1 cellular context compared by ENCODE assay signal in the genomic region with DNA sequence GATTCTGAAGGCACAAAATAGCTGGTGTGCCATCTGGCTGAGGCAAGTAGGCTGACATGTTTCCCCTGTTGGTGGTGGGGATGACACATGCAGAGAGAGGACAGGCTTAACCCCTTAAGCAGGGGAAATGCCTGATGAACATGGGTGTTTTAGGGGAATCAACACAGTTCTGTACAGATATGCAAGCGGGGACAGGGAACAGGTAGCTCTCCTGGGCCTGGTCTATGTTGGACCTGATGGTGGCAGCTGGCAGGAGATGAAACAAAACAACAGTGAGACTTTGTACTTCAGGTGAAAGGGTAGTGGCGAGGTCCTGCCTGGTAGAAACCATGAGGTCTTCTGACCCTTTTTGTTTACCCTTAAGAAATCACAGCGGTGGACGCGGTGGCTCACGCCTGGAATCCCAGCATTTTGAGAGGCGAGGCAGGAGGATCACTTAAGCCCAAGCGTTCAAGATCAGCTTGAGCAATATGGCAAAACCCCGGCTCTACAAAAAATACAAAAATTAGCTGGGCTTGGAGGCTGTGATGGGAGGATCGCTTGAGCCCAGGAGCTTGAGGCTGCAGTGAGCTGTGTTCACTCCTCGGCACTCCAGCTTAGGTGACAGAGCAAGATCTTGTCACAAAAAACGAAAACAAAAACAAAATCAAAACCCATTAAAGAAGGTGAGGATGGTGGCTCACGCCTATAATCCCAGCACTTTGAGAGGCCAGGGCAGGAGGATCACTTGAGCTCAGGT.
TF ChIP-seq lines count a peak whose summit lies in the region.

No MANE protein-coding gene starts in this region.

TF ChIP-seq in HepG2, 621 proteins besides CTCF, POLR2A, EP300 and RAD21 (continued from another document and continues in another):
- TF ChIP-seq, protein P1, sequence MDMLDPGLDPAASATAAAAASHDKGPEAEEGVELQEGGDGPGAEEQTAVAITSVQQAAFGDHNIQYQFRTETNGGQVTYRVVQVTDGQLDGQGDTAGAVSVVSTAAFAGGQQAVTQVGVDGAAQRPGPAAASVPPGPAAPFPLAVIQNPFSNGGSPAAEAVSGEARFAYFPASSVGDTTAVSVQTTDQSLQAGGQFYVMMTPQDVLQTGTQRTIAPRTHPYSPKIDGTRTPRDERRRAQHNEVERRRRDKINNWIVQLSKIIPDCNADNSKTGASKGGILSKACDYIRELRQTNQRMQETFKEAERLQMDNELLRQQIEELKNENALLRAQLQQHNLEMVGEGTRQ (IDR thresholded peaks at IDR 0.05; ENCODE audit: low read depth, low read length) = no peak
- TF ChIP-seq, protein P1 (CRISPR knock-in tag; IDR thresholded peaks at IDR 0.05; ENCODE audit: borderline replicate concordance) = no peak
- TF ChIP-seq NR2F6 (IDR thresholded peaks at IDR 0.05) = peak; percentile 68; the same call in 1 of the 2 replicates
- TF ChIP-seq NR2F6 (CRISPR knock-in tag; IDR thresholded peaks at IDR 0.05) = peak; percentile 78
- TF ChIP-seq NONO (IDR thresholded peaks at IDR 0.05) = no peak
- TF ChIP-seq NONO (CRISPR knock-in tag; conservative IDR thresholded peaks at IDR 0.05) = no peak
- TF ChIP-seq, protein P2, sequence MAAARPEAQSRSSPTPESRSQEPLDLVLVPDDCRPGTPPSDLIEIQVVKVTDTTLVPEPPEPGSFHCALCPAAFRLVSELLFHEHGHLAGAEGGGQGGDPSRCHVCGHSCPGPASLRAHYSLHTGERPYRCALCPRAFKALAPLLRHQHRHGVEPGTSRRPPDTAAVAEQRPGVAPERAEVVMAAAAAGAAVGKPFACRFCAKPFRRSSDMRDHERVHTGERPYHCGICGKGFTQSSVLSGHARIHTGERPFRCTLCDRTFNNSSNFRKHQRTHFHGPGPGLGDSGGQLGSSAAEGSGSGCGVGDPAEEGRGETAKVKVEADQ (CRISPR knock-in tag; IDR thresholded peaks at IDR 0.05; ENCODE audit: borderline replicate concordance) = no peak
- TF ChIP-seq ZNF607 (CRISPR knock-in tag; IDR thresholded peaks at IDR 0.05; ENCODE audit: borderline replicate concordance) = no peak
- no peak for TF ChIP-seq HNRNPK (IDR thresholded peaks at IDR 0.05; ENCODE audit: low read depth, low read length, poor library complexity, severe bottlenecking)
- TF ChIP-seq, protein P3, sequence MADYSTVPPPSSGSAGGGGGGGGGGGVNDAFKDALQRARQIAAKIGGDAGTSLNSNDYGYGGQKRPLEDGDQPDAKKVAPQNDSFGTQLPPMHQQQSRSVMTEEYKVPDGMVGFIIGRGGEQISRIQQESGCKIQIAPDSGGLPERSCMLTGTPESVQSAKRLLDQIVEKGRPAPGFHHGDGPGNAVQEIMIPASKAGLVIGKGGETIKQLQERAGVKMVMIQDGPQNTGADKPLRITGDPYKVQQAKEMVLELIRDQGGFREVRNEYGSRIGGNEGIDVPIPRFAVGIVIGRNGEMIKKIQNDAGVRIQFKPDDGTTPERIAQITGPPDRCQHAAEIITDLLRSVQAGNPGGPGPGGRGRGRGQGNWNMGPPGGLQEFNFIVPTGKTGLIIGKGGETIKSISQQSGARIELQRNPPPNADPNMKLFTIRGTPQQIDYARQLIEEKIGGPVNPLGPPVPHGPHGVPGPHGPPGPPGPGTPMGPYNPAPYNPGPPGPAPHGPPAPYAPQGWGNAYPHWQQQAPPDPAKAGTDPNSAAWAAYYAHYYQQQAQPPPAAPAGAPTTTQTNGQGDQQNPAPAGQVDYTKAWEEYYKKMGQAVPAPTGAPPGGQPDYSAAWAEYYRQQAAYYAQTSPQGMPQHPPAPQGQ (CRISPR knock-in tag; IDR thresholded peaks at IDR 0.05; ENCODE audit: borderline replicate concordance) = no peak
- TF ChIP-seq ZKSCAN1 (IDR thresholded peaks at IDR 0.05; ENCODE audit: low read length) = no peak
- TF ChIP-seq NR3C1 (CRISPR knock-in tag; IDR thresholded peaks at IDR 0.05) = no peak
- TF ChIP-seq SIN3B (IDR thresholded peaks at IDR 0.05; ENCODE audit: low read length) = no peak
- TF ChIP-seq KLF16 (CRISPR knock-in tag; IDR thresholded peaks at IDR 0.05) = peak in 1 of 2 experiments; percentile 55; a peak in 1 of 4 replicates
- TF ChIP-seq XBP1 (CRISPR knock-in tag; IDR thresholded peaks at IDR 0.05) = no peak
- TF ChIP-seq, protein P4, sequence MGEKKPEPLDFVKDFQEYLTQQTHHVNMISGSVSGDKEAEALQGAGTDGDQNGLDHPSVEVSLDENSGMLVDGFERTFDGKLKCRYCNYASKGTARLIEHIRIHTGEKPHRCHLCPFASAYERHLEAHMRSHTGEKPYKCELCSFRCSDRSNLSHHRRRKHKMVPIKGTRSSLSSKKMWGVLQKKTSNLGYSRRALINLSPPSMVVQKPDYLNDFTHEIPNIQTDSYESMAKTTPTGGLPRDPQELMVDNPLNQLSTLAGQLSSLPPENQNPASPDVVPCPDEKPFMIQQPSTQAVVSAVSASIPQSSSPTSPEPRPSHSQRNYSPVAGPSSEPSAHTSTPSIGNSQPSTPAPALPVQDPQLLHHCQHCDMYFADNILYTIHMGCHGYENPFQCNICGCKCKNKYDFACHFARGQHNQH (CRISPR knock-in tag; IDR thresholded peaks at IDR 0.05) = no peak; the same call in 1 of the 2 replicates
- TF ChIP-seq ASH2L (IDR thresholded peaks at IDR 0.05; ENCODE audit: insufficient read length, low read depth, low read length) = peak; percentile 63
- TF ChIP-seq, protein P5, sequence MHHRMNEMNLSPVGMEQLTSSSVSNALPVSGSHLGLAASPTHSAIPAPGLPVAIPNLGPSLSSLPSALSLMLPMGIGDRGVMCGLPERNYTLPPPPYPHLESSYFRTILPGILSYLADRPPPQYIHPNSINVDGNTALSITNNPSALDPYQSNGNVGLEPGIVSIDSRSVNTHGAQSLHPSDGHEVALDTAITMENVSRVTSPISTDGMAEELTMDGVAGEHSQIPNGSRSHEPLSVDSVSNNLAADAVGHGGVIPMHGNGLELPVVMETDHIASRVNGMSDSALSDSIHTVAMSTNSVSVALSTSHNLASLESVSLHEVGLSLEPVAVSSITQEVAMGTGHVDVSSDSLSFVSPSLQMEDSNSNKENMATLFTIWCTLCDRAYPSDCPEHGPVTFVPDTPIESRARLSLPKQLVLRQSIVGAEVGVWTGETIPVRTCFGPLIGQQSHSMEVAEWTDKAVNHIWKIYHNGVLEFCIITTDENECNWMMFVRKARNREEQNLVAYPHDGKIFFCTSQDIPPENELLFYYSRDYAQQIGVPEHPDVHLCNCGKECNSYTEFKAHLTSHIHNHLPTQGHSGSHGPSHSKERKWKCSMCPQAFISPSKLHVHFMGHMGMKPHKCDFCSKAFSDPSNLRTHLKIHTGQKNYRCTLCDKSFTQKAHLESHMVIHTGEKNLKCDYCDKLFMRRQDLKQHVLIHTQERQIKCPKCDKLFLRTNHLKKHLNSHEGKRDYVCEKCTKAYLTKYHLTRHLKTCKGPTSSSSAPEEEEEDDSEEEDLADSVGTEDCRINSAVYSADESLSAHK (CRISPR knock-in tag; IDR thresholded peaks at IDR 0.05; ENCODE audit: borderline replicate concordance) = no peak
- no peak for TF ChIP-seq ZNF230 (CRISPR knock-in tag; IDR thresholded peaks at IDR 0.05)
- TF ChIP-seq SETDB1 (CRISPR knock-in tag; IDR thresholded peaks at IDR 0.05; ENCODE audit: borderline replicate concordance) = no peak
- TF ChIP-seq ZNF850 (CRISPR knock-in tag; conservative IDR thresholded peaks at IDR 0.05) = no peak
- no peak for TF ChIP-seq ZNF674 (CRISPR knock-in tag; IDR thresholded peaks at IDR 0.05; ENCODE audit: low read depth)
- TF ChIP-seq U2AF1 (optimal IDR thresholded peaks at IDR 0.05; ENCODE audit: low read depth, low read length) = no peak
- TF ChIP-seq RXRB (CRISPR knock-in tag; IDR thresholded peaks at IDR 0.05; ENCODE audit: borderline replicate concordance) = peak; percentile 84
- TF ChIP-seq ZNF30 (CRISPR knock-in tag; IDR thresholded peaks at IDR 0.05) = no peak
- TF ChIP-seq KAT8 (CRISPR knock-in tag; IDR thresholded peaks at IDR 0.05) = peak; percentile 31; the same call in 1 of the 2 replicates
- TF ChIP-seq PRPF4 (IDR thresholded peaks at IDR 0.05; ENCODE audit: low read depth, low read length, poor library complexity, severe bottlenecking) = no peak
- no peak for TF ChIP-seq SIX4 (CRISPR knock-in tag; IDR thresholded peaks at IDR 0.05)
- TF ChIP-seq RXRA (CRISPR knock-in tag; IDR thresholded peaks at IDR 0.05) = peak; percentile 77
- TF ChIP-seq SUZ12 (IDR thresholded peaks at IDR 0.05; ENCODE audit: low read depth, low read length) = no peak
- TF ChIP-seq, protein P6, sequence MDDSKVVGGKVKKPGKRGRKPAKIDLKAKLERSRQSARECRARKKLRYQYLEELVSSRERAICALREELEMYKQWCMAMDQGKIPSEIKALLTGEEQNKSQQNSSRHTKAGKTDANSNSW (CRISPR knock-in tag; IDR thresholded peaks at IDR 0.05; ENCODE audit: borderline replicate concordance) = no peak
- TF ChIP-seq, protein P7, sequence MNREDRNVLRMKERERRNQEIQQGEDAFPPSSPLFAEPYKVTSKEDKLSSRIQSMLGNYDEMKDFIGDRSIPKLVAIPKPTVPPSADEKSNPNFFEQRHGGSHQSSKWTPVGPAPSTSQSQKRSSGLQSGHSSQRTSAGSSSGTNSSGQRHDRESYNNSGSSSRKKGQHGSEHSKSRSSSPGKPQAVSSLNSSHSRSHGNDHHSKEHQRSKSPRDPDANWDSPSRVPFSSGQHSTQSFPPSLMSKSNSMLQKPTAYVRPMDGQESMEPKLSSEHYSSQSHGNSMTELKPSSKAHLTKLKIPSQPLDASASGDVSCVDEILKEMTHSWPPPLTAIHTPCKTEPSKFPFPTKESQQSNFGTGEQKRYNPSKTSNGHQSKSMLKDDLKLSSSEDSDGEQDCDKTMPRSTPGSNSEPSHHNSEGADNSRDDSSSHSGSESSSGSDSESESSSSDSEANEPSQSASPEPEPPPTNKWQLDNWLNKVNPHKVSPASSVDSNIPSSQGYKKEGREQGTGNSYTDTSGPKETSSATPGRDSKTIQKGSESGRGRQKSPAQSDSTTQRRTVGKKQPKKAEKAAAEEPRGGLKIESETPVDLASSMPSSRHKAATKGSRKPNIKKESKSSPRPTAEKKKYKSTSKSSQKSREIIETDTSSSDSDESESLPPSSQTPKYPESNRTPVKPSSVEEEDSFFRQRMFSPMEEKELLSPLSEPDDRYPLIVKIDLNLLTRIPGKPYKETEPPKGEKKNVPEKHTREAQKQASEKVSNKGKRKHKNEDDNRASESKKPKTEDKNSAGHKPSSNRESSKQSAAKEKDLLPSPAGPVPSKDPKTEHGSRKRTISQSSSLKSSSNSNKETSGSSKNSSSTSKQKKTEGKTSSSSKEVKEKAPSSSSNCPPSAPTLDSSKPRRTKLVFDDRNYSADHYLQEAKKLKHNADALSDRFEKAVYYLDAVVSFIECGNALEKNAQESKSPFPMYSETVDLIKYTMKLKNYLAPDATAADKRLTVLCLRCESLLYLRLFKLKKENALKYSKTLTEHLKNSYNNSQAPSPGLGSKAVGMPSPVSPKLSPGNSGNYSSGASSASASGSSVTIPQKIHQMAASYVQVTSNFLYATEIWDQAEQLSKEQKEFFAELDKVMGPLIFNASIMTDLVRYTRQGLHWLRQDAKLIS (CRISPR knock-in tag; IDR thresholded peaks at IDR 0.05) = no peak
- TF ChIP-seq ZNF562 (CRISPR knock-in tag; IDR thresholded peaks at IDR 0.05; ENCODE audit: borderline replicate concordance) = no peak
- TF ChIP-seq ZNF138 (CRISPR knock-in tag; IDR thresholded peaks at IDR 0.05; ENCODE audit: low read depth) = no peak
- TF ChIP-seq HIVEP1 (CRISPR knock-in tag; IDR thresholded peaks at IDR 0.05) = 0 out of 2 replicates have a peak, but pooled peaks have one; percentile 61
- TF ChIP-seq, protein P8, sequence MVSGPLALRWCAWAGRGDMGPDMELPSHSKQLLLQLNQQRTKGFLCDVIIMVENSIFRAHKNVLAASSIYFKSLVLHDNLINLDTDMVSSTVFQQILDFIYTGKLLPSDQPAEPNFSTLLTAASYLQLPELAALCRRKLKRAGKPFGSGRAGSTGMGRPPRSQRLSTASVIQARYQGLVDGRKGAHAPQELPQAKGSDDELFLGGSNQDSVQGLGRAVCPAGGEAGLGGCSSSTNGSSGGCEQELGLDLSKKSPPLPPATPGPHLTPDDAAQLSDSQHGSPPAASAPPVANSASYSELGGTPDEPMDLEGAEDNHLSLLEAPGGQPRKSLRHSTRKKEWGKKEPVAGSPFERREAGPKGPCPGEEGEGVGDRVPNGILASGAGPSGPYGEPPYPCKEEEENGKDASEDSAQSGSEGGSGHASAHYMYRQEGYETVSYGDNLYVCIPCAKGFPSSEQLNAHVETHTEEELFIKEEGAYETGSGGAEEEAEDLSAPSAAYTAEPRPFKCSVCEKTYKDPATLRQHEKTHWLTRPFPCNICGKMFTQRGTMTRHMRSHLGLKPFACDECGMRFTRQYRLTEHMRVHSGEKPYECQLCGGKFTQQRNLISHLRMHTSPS (CRISPR knock-in tag; IDR thresholded peaks at IDR 0.05; ENCODE audit: low read depth) = peak; percentile 36; the same call in 1 of the 2 replicates
- no peak for TF ChIP-seq HNRNPL (IDR thresholded peaks at IDR 0.05; ENCODE audit: low read depth, low read length)
- no peak for TF ChIP-seq PAWR (CRISPR knock-in tag; IDR thresholded peaks at IDR 0.05; ENCODE audit: borderline replicate concordance)
- TF ChIP-seq ZEB1 (IDR thresholded peaks at IDR 0.05; ENCODE audit: insufficient replicate concordance, low read depth) = no peak
- peak; percentile 64; the same call in 1 of the 2 replicates for TF ChIP-seq MED1 (CRISPR knock-in tag; IDR thresholded peaks at IDR 0.05)
- no peak for TF ChIP-seq BRD4 (CRISPR knock-in tag; IDR thresholded peaks at IDR 0.05)
- TF ChIP-seq MIER3 (CRISPR knock-in tag; IDR thresholded peaks at IDR 0.05; ENCODE audit: borderline replicate concordance) = peak; percentile 74; the same call in 1 of the 2 replicates
- no peak for TF ChIP-seq ZNF431 (CRISPR knock-in tag; IDR thresholded peaks at IDR 0.05; ENCODE audit: borderline replicate concordance, low read depth)
- TF ChIP-seq, protein P9, sequence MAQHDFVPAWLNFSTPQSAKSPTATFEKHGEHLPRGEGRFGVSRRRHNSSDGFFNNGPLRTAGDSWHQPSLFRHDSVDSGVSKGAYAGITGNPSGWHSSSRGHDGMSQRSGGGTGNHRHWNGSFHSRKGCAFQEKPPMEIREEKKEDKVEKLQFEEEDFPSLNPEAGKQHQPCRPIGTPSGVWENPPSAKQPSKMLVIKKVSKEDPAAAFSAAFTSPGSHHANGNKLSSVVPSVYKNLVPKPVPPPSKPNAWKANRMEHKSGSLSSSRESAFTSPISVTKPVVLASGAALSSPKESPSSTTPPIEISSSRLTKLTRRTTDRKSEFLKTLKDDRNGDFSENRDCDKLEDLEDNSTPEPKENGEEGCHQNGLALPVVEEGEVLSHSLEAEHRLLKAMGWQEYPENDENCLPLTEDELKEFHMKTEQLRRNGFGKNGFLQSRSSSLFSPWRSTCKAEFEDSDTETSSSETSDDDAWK (CRISPR knock-in tag; IDR thresholded peaks at IDR 0.05) = no peak
- no peak for TF ChIP-seq ZSCAN22 (CRISPR knock-in tag; IDR thresholded peaks at IDR 0.05)
- TF ChIP-seq, protein P10, sequence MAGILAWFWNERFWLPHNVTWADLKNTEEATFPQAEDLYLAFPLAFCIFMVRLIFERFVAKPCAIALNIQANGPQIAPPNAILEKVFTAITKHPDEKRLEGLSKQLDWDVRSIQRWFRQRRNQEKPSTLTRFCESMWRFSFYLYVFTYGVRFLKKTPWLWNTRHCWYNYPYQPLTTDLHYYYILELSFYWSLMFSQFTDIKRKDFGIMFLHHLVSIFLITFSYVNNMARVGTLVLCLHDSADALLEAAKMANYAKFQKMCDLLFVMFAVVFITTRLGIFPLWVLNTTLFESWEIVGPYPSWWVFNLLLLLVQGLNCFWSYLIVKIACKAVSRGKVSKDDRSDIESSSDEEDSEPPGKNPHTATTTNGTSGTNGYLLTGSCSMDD (CRISPR knock-in tag; IDR thresholded peaks at IDR 0.05) = no peak
- no peak for TF ChIP-seq THYN1 (CRISPR knock-in tag; IDR thresholded peaks at IDR 0.05; ENCODE audit: borderline replicate concordance, low read depth)
